In the genomic region with DNA sequence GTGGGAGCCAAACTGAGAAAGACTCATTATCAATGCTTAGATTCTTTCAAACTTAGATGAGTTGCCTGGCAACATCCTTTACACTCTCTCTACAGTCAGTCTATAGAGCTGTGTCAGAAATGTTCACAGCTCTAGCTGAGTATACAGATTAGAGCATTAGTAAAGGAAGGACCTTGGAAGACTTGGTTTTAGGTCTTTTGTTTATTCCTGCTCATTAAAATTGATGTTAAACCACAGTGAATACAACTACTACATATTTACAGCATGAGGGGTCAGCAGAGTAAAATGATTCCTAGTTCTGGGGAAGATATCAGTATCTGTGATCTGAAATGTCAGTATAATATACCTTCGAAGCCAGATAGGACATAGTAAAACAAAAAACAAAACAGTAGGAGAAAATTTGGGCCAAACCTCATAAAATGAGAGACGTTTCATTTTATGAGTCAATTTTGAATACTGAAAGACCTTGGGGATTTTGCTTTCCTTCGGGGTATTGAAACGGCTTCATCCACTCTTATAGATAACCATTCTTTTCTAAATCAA, we compare ENCODE assay signal across 14 cellular contexts.
A peak's percentile ranks its signal among the peaks of the same experiment; 100 is the strongest.
DNase-seq lines count a peak whose midpoint lies in the region; ATAC-seq and TF ChIP-seq lines count a peak whose summit lies in the region.
"Had no signal": no experiment of that assay in that cellular context is flagged by ENCODE, and none has a peak within 500 bp of the region (broad histone marks: within the 10 kb centered on the region; RNA-seq: fewer than 3 reads in every experiment).

No MANE protein-coding gene starts in this region.

- POLR2A ChIA-PET in activated B cell treated with CpG ODN at 0.5 μM for 24 hours (lab: Charles Lee): no interaction called here

- H3K79me2 ChIP-seq in hepatocyte (peaks cover 11% of the 10 kb centered on the region), smooth muscle cell (ENCODE audit: low read depth) (peaks cover 26% of the 10 kb centered on the region)

- no peak for TF ChIP-seq POLR2A in breast epithelium (IDR thresholded peaks at IDR 0.05)

- peak; percentile 55 for DNase-seq in NCI-H2171 treated with DMSO at 0.1 percent for 48 hours (lab: John Stamatoyannopoulos, UW)
- no peak for DNase-seq in NCI-H2171 (lab: John Stamatoyannopoulos, UW)
- DNase-seq in activated B cell treated with CpG ODN at 0.5 μM for 24 hours: no peak
- no peak for DNase-seq in hepatocyte (ENCODE audit: low spot score)
- no peak for DNase-seq in smooth muscle cell (lab: John Stamatoyannopoulos, UW; ENCODE audit: unreplicated experiment)
- DNase-seq in breast epithelium (ENCODE audit: low spot score in 2 of 2): no peak
- no peak for DNase-seq in kidney tubule cell (ENCODE audit: low spot score)
- no peak for DNase-seq in SIG-M5 treated with dmso at 0.1 percent for 504 hours (lab: John Stamatoyannopoulos, UW; ENCODE audit: unreplicated experiment)
- DNase-seq: 8988T, DMS79 treated with DMSO at 0.1 percent for 48 hours, Kasumi-1, left ventricle myocardium superior, upper lobe of left lung had no signal

- H3K27ac ChIP-seq in hepatocyte: peak overlapping the region; percentile 93
- peak overlapping the region; percentile 42 for H3K27ac ChIP-seq in smooth muscle cell (ENCODE audit: low read depth)
- H3K27ac ChIP-seq in breast epithelium: no peak overlapping the region
- H3K27ac ChIP-seq: upper lobe of left lung had no signal

- H3K27me3 Mint-ChIP-seq in activated B cell treated with CpG ODN at 0.5 μM for 24 hours: no peaks in the 10 kb centered on the region

- no peak overlapping the region for H2AFZ ChIP-seq in hepatocyte
- no peak overlapping the region for H2AFZ ChIP-seq in smooth muscle cell (ENCODE audit: low read depth)

- no peaks in the 10 kb centered on the region for H3K9me2 ChIP-seq in hepatocyte (replicated peaks; ENCODE audit: insufficient read depth)

- 41% methylated on average over 4 of the region's 4 CpGs for WGBS in hepatocyte (ENCODE audit: low lambda C conversion rate, missing lambda C conversion rate)
- 60% methylated on average over 4 of the region's 4 CpGs for WGBS in smooth muscle cell (ENCODE audit: low lambda C conversion rate)

- H3K36me3 ChIP-seq in hepatocyte (replicated peaks; ENCODE audit: insufficient read depth, low read depth): no peaks in the 10 kb centered on the region
- no peaks in the 10 kb centered on the region for H3K36me3 ChIP-seq in smooth muscle cell (ENCODE audit: low read depth)
- no peaks in the 10 kb centered on the region for H3K36me3 ChIP-seq in breast epithelium
- H3K36me3 ChIP-seq: upper lobe of left lung had no signal

- H3F3A ChIP-seq in smooth muscle cell (ENCODE audit: low read depth): no peaks in the 10 kb centered on the region

- H3K4me3 ChIP-seq in hepatocyte (no peak overlapping the region), smooth muscle cell (peak overlapping the region; percentile 26), breast epithelium (no peak overlapping the region)
- H3K4me3 ChIP-seq: upper lobe of left lung had no signal

- TF ChIP-seq CTCF in activated B cell treated with CpG ODN at 0.5 μM for 24 hours (IDR thresholded peaks at IDR 0.05) (no peak), hepatocyte (IDR thresholded peaks at IDR 0.05; ENCODE audit: poor library complexity) (no peak), smooth muscle cell (IDR thresholded peaks at IDR 0.05; ENCODE audit: borderline replicate concordance, insufficient read depth, poor library complexity, severe bottlenecking) (no peak), breast epithelium (IDR thresholded peaks at IDR 0.05) (no peak)

- peaks cover 2% of the 10 kb centered on the region for H3K9me3 Mint-ChIP-seq in activated B cell treated with CpG ODN at 0.5 μM for 24 hours
- H3K9me3 Mint-ChIP-seq: T-helper 1 cell treated with Interleukin-12 subunit alpha and Interleukin-12 subunit beta and Interleukin-4 antibody, amounts not matched to agents 30 μg/mL and 1 μg/mL, for 36 hours had no signal

- no peak for ATAC-seq in activated B cell treated with CpG ODN at 0.5 μM for 24 hours (ENCODE audit: low read depth)
- ATAC-seq: left ventricle myocardium superior had no signal

- no peaks in the 10 kb centered on the region for H3K27me3 ChIP-seq in hepatocyte
- H3K27me3 ChIP-seq in smooth muscle cell (ENCODE audit: low read depth): no peaks in the 10 kb centered on the region
- H3K27me3 ChIP-seq in breast epithelium: no peaks in the 10 kb centered on the region
- H3K27me3 ChIP-seq: upper lobe of left lung had no signal

- H3K4me2 ChIP-seq in hepatocyte: peak overlapping the region; percentile 66
- H3K4me2 ChIP-seq in smooth muscle cell: peak overlapping the region; percentile 15

- H3K4me1 ChIP-seq in hepatocyte (ENCODE audit: insufficient read depth) (peaks cover 9% of the 10 kb centered on the region), smooth muscle cell (ENCODE audit: low read depth) (peaks cover 35% of the 10 kb centered on the region), breast epithelium (no peaks in the 10 kb centered on the region)
- H3K4me1 ChIP-seq: upper lobe of left lung had no signal

- CTCF ChIA-PET in activated B cell treated with CpG ODN at 0.5 μM for 24 hours (lab: Charles Lee): no interaction called here

- H3K9me3 ChIP-seq in hepatocyte (ENCODE audit: low read depth) (no peaks in the 10 kb centered on the region), smooth muscle cell (replicated peaks; ENCODE audit: low read depth) (no peaks in the 10 kb centered on the region), breast epithelium (no peaks in the 10 kb centered on the region)
- H3K9me3 ChIP-seq: upper lobe of left lung had no signal

- no peak overlapping the region for H3K9ac ChIP-seq in smooth muscle cell (ENCODE audit: low read depth)

- peak overlapping the region; percentile 2 for H3K4me3 Mint-ChIP-seq in activated B cell treated with CpG ODN at 0.5 μM for 24 hours
- H3K4me3 Mint-ChIP-seq: T-helper 1 cell treated with Interleukin-12 subunit alpha and Interleukin-12 subunit beta and Interleukin-4 antibody, amounts not matched to agents 30 μg/mL and 1 μg/mL, for 36 hours had no signal

- H3K4me1 Mint-ChIP-seq in activated B cell treated with CpG ODN at 0.5 μM for 24 hours: peaks cover 14% of the 10 kb centered on the region

- peak overlapping the region; percentile 33 for H3K27ac Mint-ChIP-seq in activated B cell treated with CpG ODN at 0.5 μM for 24 hours
- H3K27ac Mint-ChIP-seq: T-helper 1 cell treated with Interleukin-12 subunit alpha and Interleukin-12 subunit beta and Interleukin-4 antibody, amounts not matched to agents 30 μg/mL and 1 μg/mL, for 36 hours had no signal

- intact Hi-C loops in activated B cell treated with CpG ODN at 0.5 μM for 24 hours (cut with micrococcal nuclease) (no loop called here), breast epithelium (cut with DNase I; ENCODE audit: low total_unique reads) (no loop called here)

- H3K36me3 Mint-ChIP-seq in activated B cell treated with CpG ODN at 0.5 μM for 24 hours (ENCODE audit: low read depth): no peaks in the 10 kb centered on the region

- H4K20me1 ChIP-seq in hepatocyte (ENCODE audit: insufficient read depth, poor library complexity, severe bottlenecking) (no peaks in the 10 kb centered on the region), smooth muscle cell (ENCODE audit: low read depth) (peaks cover 74% of the 10 kb centered on the region)

Comparison
In these comparisons a context has a peak if more than half of its experiments do, and no peak if none do; other contexts are left out.
1. H3K27ac ChIP-seq: peak in hepatocyte (single experiment) and smooth muscle cell (single experiment); none in breast epithelium (0 of 2).